1 cellular context compared by ENCODE assay signal in the genomic region with DNA sequence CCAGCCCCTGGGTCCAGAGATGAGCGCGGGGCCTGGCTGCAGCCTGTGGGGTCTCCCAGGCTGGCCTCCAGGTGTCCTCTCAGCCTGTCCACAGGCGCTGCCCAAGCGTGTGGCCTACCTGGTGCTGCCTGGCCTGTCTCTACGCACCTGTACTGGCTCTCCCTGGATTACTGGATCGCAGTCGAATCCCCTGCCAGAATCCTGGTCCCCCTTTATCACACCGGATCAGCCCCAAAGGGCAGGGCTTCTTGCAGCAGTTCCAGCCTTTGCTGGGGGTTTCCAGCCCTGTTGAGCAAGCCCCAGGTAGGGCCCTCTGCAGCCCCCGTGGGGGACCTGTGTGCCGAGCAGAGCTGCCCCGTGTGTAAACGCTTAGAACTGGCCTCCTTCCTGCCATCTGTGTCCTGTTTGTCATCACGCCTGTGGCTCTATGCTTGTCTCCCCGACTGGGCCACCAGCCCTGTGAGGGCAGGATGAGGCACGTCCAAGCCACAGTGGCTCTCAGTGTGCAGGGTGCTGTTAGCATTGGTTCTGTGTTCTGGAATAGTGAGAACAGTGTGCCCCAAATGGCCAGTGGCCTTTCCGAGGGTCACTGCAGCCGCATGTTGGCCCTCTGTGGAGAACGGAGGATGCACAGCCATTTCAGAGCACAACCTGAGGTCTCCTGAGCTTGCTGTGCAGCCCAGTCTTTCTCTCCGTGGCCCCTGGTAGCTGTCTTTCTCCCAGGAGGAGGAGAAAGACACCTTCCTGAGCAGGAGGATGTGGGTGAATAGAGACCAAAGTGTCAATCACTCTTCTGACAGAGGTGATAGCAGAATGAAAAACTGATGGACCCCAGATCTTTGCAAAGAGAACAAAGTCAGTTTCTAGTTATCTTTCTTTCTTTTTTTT.
TF ChIP-seq lines count a peak whose summit lies in the region.

No MANE protein-coding gene starts in this region.

TF ChIP-seq in H1, 55 proteins besides CTCF, POLR2A, EP300 and RAD21:
- TF ChIP-seq POU5F1 (IDR thresholded peaks at IDR 0.05; ENCODE audit: low read depth, low read length) (no peak), SIX5 (IDR thresholded peaks at IDR 0.05; ENCODE audit: low read depth, low read length) (no peak), GTF2F1 (IDR thresholded peaks at IDR 0.05; ENCODE audit: borderline replicate concordance, low read depth, low read length) (no peak), HDAC2 (IDR thresholded peaks at IDR 0.05; ENCODE audit: borderline replicate concordance in 1 of 2, low read depth in 2 of 2, low read length in 2 of 2) (no peak), TBP (IDR thresholded peaks at IDR 0.05; ENCODE audit: low read depth, low read length) (no peak), FOSL1 (IDR thresholded peaks at IDR 0.05; ENCODE audit: insufficient read depth, low read depth, low read length) (no peak), TAF1 (IDR thresholded peaks at IDR 0.05; ENCODE audit: low read depth, low read length) (no peak), E2F6 (IDR thresholded peaks at IDR 0.05) (no peak), MAX (IDR thresholded peaks at IDR 0.05) (no peak)
